Comparison of ENCODE assay signal across 8 cellular contexts in genomic region chr14:24398943-24399801, GRCh38. TPM values are rescaled to one million over a fixed set of nuclear protein-coding genes. Genes with fewer than 3 reads are reported as not detected.
DNase-seq lines count a peak whose midpoint lies in the region; ATAC-seq, FAIRE-seq and TF ChIP-seq lines count a peak whose summit lies in the region.

NYNRIN (plus strand) TSS chr14:24399003; CDS start chr14:24399247, 244 bp downstream.

- H3K36me3 ChIP-seq in RWPE2 (ENCODE audit: low read depth) (no peaks in the 10 kb centered on the region), K562 (ENCODE audit: control insufficient read depth, insufficient read depth, low read length) (no peaks in the 10 kb centered on the region; the same call in 2 of the 3 replicates)

- POLR2A ChIA-PET in K562 (lab: Yijun Ruan, JAX), result interaction anchor here (1.2 kb wide), 1 partner anchor 20 kb away, joined by 3 read pairs; no protein-coding TSS in a partner anchor

- in situ Hi-C loops in K562 (cut with MboI), result no loop called here

- FAIRE-seq in K562 (lab: Jason Lieb, UNC), result no peak

- DNase-seq in RWPE2 (ENCODE audit: low spot score) (no peak), K562 (ENCODE audit: extremely low read depth in 1 of 4, low spot score in 3 of 4) (peak; percentile 42 to 85 (median 67)), retinal pigment epithelial cell (ENCODE audit: low read depth) (no peak), HPDE6-E6E7 (ENCODE audit: extremely low spot score) (no peak)

- peak within 1 kb of the TSS; percentile 24; the same call in 1 of the 2 replicates for H3K4me2 ChIP-seq in K562 (ENCODE audit: insufficient read depth, low read length)

- WGBS in K562 (ENCODE audit: insufficient coverage, low coverage, missing lambda C conversion rate), result 11% methylated on average over 19 of the region's 54 CpGs

- intact Hi-C loops in K562 (cut with micrococcal nuclease), result no loop called here

- H3K4me3 ChIP-seq in RWPE2 (ENCODE audit: severe bottlenecking), result peak within 1 kb of the TSS; percentile 18
- peak within 1 kb of the TSS; percentile 36 for H3K4me3 ChIP-seq in K562
- peak within 1 kb of the TSS; percentile 60 for H3K4me3 ChIP-seq in iPS-11a (ENCODE audit: low read depth, low read length)
- peak within 1 kb of the TSS; percentile 62 for H3K4me3 ChIP-seq in retinal pigment epithelial cell (ENCODE audit: low read length)

- H3K27ac ChIP-seq in RWPE2 (ENCODE audit: poor library complexity, severe bottlenecking), result no peak within 1 kb of the TSS
- no peak within 1 kb of the TSS for H3K27ac ChIP-seq in K562 (ENCODE audit: extremely low read depth, low read depth, low read length)

- peak; percentile 69 for ATAC-seq in GM19463 (IDR thresholded peaks at IDR 0.05; ENCODE audit: unreplicated experiment)
- ATAC-seq in RWPE2 (ENCODE audit: low read depth), result peak; percentile 43
- peak; percentile 87 for ATAC-seq in K562
- ATAC-seq in GM19397 (IDR thresholded peaks at IDR 0.05; ENCODE audit: unreplicated experiment), result no peak
- ATAC-seq in GM21737 (IDR thresholded peaks at IDR 0.05; ENCODE audit: unreplicated experiment), result no peak

- H3K9me3 ChIP-seq in RWPE2 (ENCODE audit: severe bottlenecking), result no peaks in the 10 kb centered on the region
- H3K9me3 ChIP-seq in K562 (replicated peaks; ENCODE audit: control insufficient read depth, insufficient read depth, low read depth, low read length), result no peaks in the 10 kb centered on the region

- no peak for TF ChIP-seq POLR2A in K562 (conservative IDR thresholded peaks at IDR 0.05)

- no peak for TF ChIP-seq EP300 in K562 (IDR thresholded peaks at IDR 0.05; ENCODE audit: low read length)

- no TSS peak for BruUV-seq in K562 (replicated peaks; lab: Mats Ljungman, UMichigan)

- H3K27me3 ChIP-seq in RWPE2 (ENCODE audit: insufficient read depth, poor library complexity, severe bottlenecking) (no peaks in the 10 kb centered on the region), K562 (ENCODE audit: control insufficient read depth in 2 of 2, insufficient read depth in 2 of 2, low read length in 2 of 2) (no peaks in the 10 kb centered on the region)

- TF ChIP-seq RAD21 in K562 (CRISPR knock-in tag; conservative IDR thresholded peaks at IDR 0.05 in 1 of 2, IDR thresholded peaks at IDR 0.05 in 1 of 2), result no peak

- peak within 1 kb of the TSS in 1 of 2 experiments; percentile 85; a peak in 2 of 4 replicates for H3K9ac ChIP-seq in K562 (ENCODE audit: insufficient read depth in 1 of 2, low read depth in 2 of 2, low read length in 2 of 2)

- H4K20me1 ChIP-seq in K562 (replicated peaks; ENCODE audit: control insufficient read depth, insufficient read depth, low read length), result no peaks in the 10 kb centered on the region

- peak within 1 kb of the TSS; percentile 53 for H2AFZ ChIP-seq in K562 (ENCODE audit: low read depth, low read length)

- peaks cover 8% of the 10 kb centered on the region for H3K4me1 ChIP-seq in RWPE2 (ENCODE audit: insufficient read depth, poor library complexity, severe bottlenecking)
- H3K4me1 ChIP-seq in K562 (replicated peaks in 1 of 2; ENCODE audit: control insufficient read depth in 2 of 2, insufficient read depth in 2 of 2, low read length in 2 of 2), result peaks cover 0 to 8% of the 10 kb centered on the region in 2 experiments; a peak in 4 of 5 replicates

- TF ChIP-seq CTCF in RWPE2 (IDR thresholded peaks at IDR 0.05; ENCODE audit: poor library complexity, severe bottlenecking) (no peak), K562 (IDR thresholded peaks at IDR 0.05 in 2 of 3, conservative IDR thresholded peaks at IDR 0.05 in 1 of 3; ENCODE audit: insufficient read depth in 2 of 3, low read depth in 1 of 3, low read length in 3 of 3) (no peak), retinal pigment epithelial cell (conservative IDR thresholded peaks at IDR 0.05; ENCODE audit: low read depth, low read length) (no peak)

- CTCF ChIA-PET in K562 (lab: Yijun Ruan, JAX; ENCODE audit: low intra/inter-chr PET ratio), result no interaction called here

- no peaks in the 10 kb centered on the region for H3K9me1 ChIP-seq in K562 (ENCODE audit: control insufficient read depth, insufficient read depth, low read length)

- H3K79me2 ChIP-seq in K562 (ENCODE audit: control insufficient read depth, insufficient read depth, low read length), result no peaks in the 10 kb centered on the region

TF ChIP-seq in K562, 482 proteins besides CTCF, POLR2A, EP300 and RAD21 (continues in another document):
- no peak for TF ChIP-seq BCL6 (CRISPR knock-in tag; IDR thresholded peaks at IDR 0.05)
- TF ChIP-seq ZNF253 (CRISPR knock-in tag; conservative IDR thresholded peaks at IDR 0.05), result no peak
- no peak for TF ChIP-seq MYC (IDR thresholded peaks at IDR 0.05; ENCODE audit: low read depth, low read length)
- no peak for TF ChIP-seq MYC (CRISPR knock-in tag; IDR thresholded peaks at IDR 0.05; ENCODE audit: borderline replicate concordance, low read depth)
- peak; percentile 47; the same call in 1 of the 2 replicates for TF ChIP-seq VEZF1 (CRISPR knock-in tag; IDR thresholded peaks at IDR 0.05)
- TF ChIP-seq ZBTB7A (IDR thresholded peaks at IDR 0.05; ENCODE audit: borderline replicate concordance, control insufficient read depth, low read depth, low read length), result peak; percentile 40; the same call in 1 of the 2 replicates
- no peak for TF ChIP-seq RB1 (IDR thresholded peaks at IDR 0.05; ENCODE audit: low read depth)
- TF ChIP-seq, protein P1, sequence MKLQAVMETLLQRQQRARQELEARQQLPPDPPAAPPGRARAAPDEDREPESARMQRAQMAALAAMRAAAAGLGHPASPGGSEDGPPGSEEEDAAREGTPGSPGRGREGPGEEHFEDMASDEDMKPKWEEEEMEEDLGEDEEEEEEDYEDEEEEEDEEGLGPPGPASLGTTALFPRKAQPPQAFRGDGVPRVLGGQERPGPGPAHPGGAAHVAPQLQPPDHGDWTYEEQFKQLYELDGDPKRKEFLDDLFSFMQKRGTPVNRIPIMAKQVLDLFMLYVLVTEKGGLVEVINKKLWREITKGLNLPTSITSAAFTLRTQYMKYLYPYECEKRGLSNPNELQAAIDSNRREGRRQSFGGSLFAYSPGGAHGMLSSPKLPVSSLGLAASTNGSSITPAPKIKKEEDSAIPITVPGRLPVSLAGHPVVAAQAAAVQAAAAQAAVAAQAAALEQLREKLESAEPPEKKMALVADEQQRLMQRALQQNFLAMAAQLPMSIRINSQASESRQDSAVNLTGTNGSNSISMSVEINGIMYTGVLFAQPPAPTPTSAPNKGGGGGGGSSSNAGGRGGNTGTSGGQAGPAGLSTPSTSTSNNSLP (IDR thresholded peaks at IDR 0.05; ENCODE audit: borderline replicate concordance, low read depth, low read length), result no peak
- TF ChIP-seq MXI1 (IDR thresholded peaks at IDR 0.05; ENCODE audit: low read depth, low read length), result no peak
- no peak for TF ChIP-seq SMC3 (conservative IDR thresholded peaks at IDR 0.05; ENCODE audit: insufficient read depth, low read depth, low read length)
- TF ChIP-seq ZNF830 (CRISPR knock-in tag; IDR thresholded peaks at IDR 0.05), result no peak
- no peak for TF ChIP-seq ZSCAN32 (CRISPR knock-in tag; IDR thresholded peaks at IDR 0.05)
- TF ChIP-seq, protein P2, sequence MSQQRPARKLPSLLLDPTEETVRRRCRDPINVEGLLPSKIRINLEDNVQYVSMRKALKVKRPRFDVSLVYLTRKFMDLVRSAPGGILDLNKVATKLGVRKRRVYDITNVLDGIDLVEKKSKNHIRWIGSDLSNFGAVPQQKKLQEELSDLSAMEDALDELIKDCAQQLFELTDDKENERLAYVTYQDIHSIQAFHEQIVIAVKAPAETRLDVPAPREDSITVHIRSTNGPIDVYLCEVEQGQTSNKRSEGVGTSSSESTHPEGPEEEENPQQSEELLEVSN (IDR thresholded peaks at IDR 0.05; ENCODE audit: borderline replicate concordance in 1 of 2, extremely low read depth in 1 of 2, insufficient read depth in 1 of 2, insufficient read length in 1 of 2, low read depth in 1 of 2, low read length in 1 of 2, poor library complexity in 1 of 2, severe bottlenecking in 1 of 2), result peak in 1 of 2 experiments; percentile 79

RNA-seq across cellular contexts. Expression of gene NYNRIN, which starts in this region (rescaled TPM):
- total RNA-seq in K562 (2011; cell fraction: chromatin; rRNA removed; ENCODE audit: low replicate concordance), result 1.0 and 5.0 TPM in 2 replicates
- total RNA-seq in K562 (2011; cell fraction: nucleolus; rRNA removed), result 2.6 and 5.3 TPM in 2 replicates
- total RNA-seq in K562 (2011; cell fraction: nucleoplasm; rRNA removed), result 2.0 and 2.1 TPM in 2 replicates
- 0.37 and 0.54 TPM in 2 replicates for total RNA-seq in K562 (2014; rRNA removed)
- total RNA-seq in K562 (2014; rRNA removed; fragmentation: Illumina TruSeq; extraction: Trizol), result 0.22 TPM in 2 replicates
- total RNA-seq in K562 (2015; rRNA removed; fragmentation: Illumina TruSeq; extraction: Trizol), result 0.14 and 0.23 TPM in 2 replicates
- 1.2 and 1.9 TPM in 2 replicates for total RNA-seq in K562 (2021)
- polyA plus RNA-seq in K562 (2011; rRNA removed), result 1.2 TPM in 2 replicates
- 0.78 and 1.7 TPM in 2 replicates for polyA plus RNA-seq in K562 (2011; cell fraction: cytosol; rRNA removed)
- polyA plus RNA-seq in K562 (2011; cell fraction: nucleus; rRNA removed), result 2.2 and 4.2 TPM in 2 replicates
- polyA plus RNA-seq in K562 (2012), result 0.68 and 0.72 TPM in 2 replicates
- 0.58 and 0.61 TPM in 2 replicates for polyA plus RNA-seq in K562 (2014; fragmentation: Illumina TruSeq; extraction: Trizol)
- polyA plus RNA-seq in K562 (2014; fragmentation: Nextera tagmentation; extraction: Ambion mirVana), result under 1 TPM; 0.04 to 0.06 TPM
- 0.28 and 0.47 TPM in 2 replicates for polyA plus RNA-seq in K562 (2014; rRNA removed)
- polyA minus RNA-seq in K562 (2011; rRNA and poly(A)+ RNA removed), result 1.5 and 2.9 TPM in 2 replicates
- polyA minus RNA-seq in K562 (2011; cell fraction: cytosol; rRNA and poly(A)+ RNA removed), result 2.5 and 3.9 TPM in 2 replicates
- 2.6 and 3.5 TPM in 2 replicates for polyA minus RNA-seq in K562 (2011; cell fraction: nucleus; rRNA and poly(A)+ RNA removed)

Comparison
In these comparisons a context has a peak if more than half of its experiments do, and no peak if none do; other contexts are left out.
1. ATAC-seq: peak in GM19463 (single experiment), RWPE2 (single experiment) and K562 (single experiment); none in GM19397 (single experiment) and GM21737 (single experiment).
2. DNase-seq: peak in K562 (4 of 4); none in RWPE2 (single experiment), retinal pigment epithelial cell (single experiment) and HPDE6-E6E7 (single experiment).
3. Peak in every context shown above with its lines, with median percentiles within 50 percentile points of each other: H3K4me3 ChIP-seq.